Comparison of ENCODE assay signal across 23 cellular contexts in the genomic region with DNA sequence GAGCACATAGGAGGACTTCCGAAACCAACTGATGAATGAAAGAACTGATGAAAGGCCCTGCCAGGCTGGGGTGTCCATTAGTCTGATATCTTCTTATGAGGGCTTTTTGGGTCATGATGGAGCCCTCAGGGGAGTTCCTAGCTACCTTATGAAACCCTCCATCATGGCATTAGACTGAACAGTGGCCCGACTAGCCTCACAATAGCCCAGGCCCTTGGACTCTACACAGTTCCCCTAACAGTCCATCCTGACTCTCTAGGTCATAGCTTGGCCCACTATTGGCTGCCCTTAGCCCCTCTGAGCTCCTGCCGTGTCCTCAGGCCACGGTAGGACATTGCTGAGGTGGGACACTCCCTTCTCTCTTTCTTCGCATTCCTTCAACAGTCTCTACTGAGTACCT.
"Had no signal": no experiment of that assay in that cellular context is flagged by ENCODE, and none has a peak within 500 bp of the region (broad histone marks: within the 10 kb centered on the region; RNA-seq: fewer than 3 reads in every experiment).

No MANE protein-coding gene starts in this region.

- ATAC-seq: effector memory CD8-positive, alpha-beta T cell; esophagus mucosa; foreskin keratinocyte; gastrocnemius medialis; gastroesophageal sphincter; heart left ventricle; heart right ventricle had no signal

- H3K4me3 Mint-ChIP-seq: dendritic cell treated with granulocyte-macrophage colony-stimulating factor and Interleukin-4, amounts not matched to agents 40 ng/mL and 50 ng/mL, for 4 days; effector memory CD8-positive, alpha-beta T cell; endodermal cell had no signal

- H3K4me1 Mint-ChIP-seq: endodermal cell had no signal

- H3K36me3 ChIP-seq: colonic mucosa, esophagus squamous epithelium, gastrocnemius medialis, gastroesophageal sphincter, heart left ventricle, heart right ventricle had no signal

- H3K27me3 ChIP-seq: colonic mucosa, dorsolateral prefrontal cortex, esophagus squamous epithelium, foreskin keratinocyte, gastrocnemius medialis, gastroesophageal sphincter, heart left ventricle, heart right ventricle had no signal

- H3K27ac ChIP-seq: colonic mucosa, coronary artery, dorsolateral prefrontal cortex, epithelial cell of prostate, esophagus squamous epithelium, foreskin keratinocyte, gastrocnemius medialis, gastroesophageal sphincter, heart left ventricle, heart right ventricle had no signal

- H3K9me3 ChIP-seq: colonic mucosa, esophagus squamous epithelium, gastrocnemius medialis, gastroesophageal sphincter, heart left ventricle, heart right ventricle had no signal

- H3K4me3 ChIP-seq: colonic mucosa, coronary artery, dorsolateral prefrontal cortex, esophagus squamous epithelium, gastrocnemius medialis, gastroesophageal sphincter, heart left ventricle, heart right ventricle had no signal

- H3K9me3 Mint-ChIP-seq: endodermal cell had no signal

- DNase-seq: colonic mucosa; cortex of kidney; dermis blood vessel endothelial cell; dorsolateral prefrontal cortex; effector CD4-positive, alpha-beta T cell; effector CD8-positive, alpha-beta T cell; effector memory CD4-positive, alpha-beta T cell; effector memory CD8-positive, alpha-beta T cell; endodermal cell; erythroblast; esophagus squamous epithelium; foreskin fibroblast; foreskin keratinocyte; foreskin melanocyte; gastrocnemius medialis; glutamatergic neuron; heart left ventricle; heart right ventricle had no signal

- H3K27ac Mint-ChIP-seq: dendritic cell treated with granulocyte-macrophage colony-stimulating factor and Interleukin-4, amounts not matched to agents 40 ng/mL and 50 ng/mL, for 4 days; effector memory CD8-positive, alpha-beta T cell; endodermal cell had no signal

- H3K27me3 Mint-ChIP-seq: dendritic cell treated with granulocyte-macrophage colony-stimulating factor and Interleukin-4, amounts not matched to agents 40 ng/mL and 50 ng/mL, for 4 days; effector memory CD8-positive, alpha-beta T cell had no signal

- H3K4me1 ChIP-seq: colonic mucosa, esophagus squamous epithelium, foreskin keratinocyte, gastrocnemius medialis, gastroesophageal sphincter, heart left ventricle, heart right ventricle had no signal
